Comparison of ENCODE assay signal across 1 cellular context in genomic region chr7:157737151-157738063, GRCh38.
TF ChIP-seq lines count a peak whose summit lies in the region.

No MANE protein-coding gene starts in this region.

TF ChIP-seq in H1, 55 proteins besides CTCF, POLR2A, EP300 and RAD21:
- TF ChIP-seq E2F6 (IDR thresholded peaks at IDR 0.05), result 0 out of 2 replicates have a peak, but pooled peaks have one; percentile 2
- TF ChIP-seq ZNF274 (IDR thresholded peaks at IDR 0.05; ENCODE audit: borderline replicate concordance, extremely low read depth, low read length), result no peak
